In genomic region chr2:26251893-26252292, GRCh38 we compare ENCODE assay signal across 12 cellular contexts. TPM values are rescaled to one million over a fixed set of nuclear protein-coding genes. Genes with fewer than 3 reads are reported as not detected.
DNase-seq lines count a peak whose midpoint lies in the region; ATAC-seq, FAIRE-seq and TF ChIP-seq lines count a peak whose summit lies in the region.
"Had no signal": no experiment of that assay in that cellular context is flagged by ENCODE, and none has a peak within 500 bp of the region (broad histone marks: within the 10 kb centered on the region; RNA-seq: fewer than 3 reads in every experiment).

No MANE protein-coding gene starts in this region.

- TF ChIP-seq POLR2A in H54 (IDR thresholded peaks at IDR 0.05; ENCODE audit: low read depth, low read length), result no peak

- POLR2A ChIA-PET in CD4-positive, alpha-beta T cell (lab: Charles Lee), result interaction anchor here (1.2 kb wide), 1 partner anchor 48 kb away, joined by 4 read pairs; no protein-coding TSS in a partner anchor

- H3K4me3 ChIP-seq in fibroblast of mammary gland (ENCODE audit: control insufficient read depth, low read depth, low read length) (no peak overlapping the region), pancreas (no peak overlapping the region)
- H3K4me3 ChIP-seq: lung had no signal

- peaks cover 20 to 22% (median 22%) of the 10 kb centered on the region in 3 donors for H3K4me1 ChIP-seq in pancreas

- TF ChIP-seq CTCF in fibroblast of mammary gland (conservative IDR thresholded peaks at IDR 0.05; ENCODE audit: control insufficient read depth, insufficient read depth, low read depth, low read length) (no peak), pancreas (IDR thresholded peaks at IDR 0.05) (no peak), chondrocyte (IDR thresholded peaks at IDR 0.05) (no peak)
- TF ChIP-seq CTCF in CD4-positive, alpha-beta T cell (IDR thresholded peaks at IDR 0.05), result no peak

- CTCF ChIA-PET in CD4-positive, alpha-beta T cell (lab: Charles Lee), result interaction anchor here (0.6 kb wide), 1 partner anchor 547 kb away, joined by 4 read pairs; no protein-coding TSS in a partner anchor

- H3K36me3 ChIP-seq in pancreas, result no peaks in the 10 kb centered on the region

- H3K36me3 Mint-ChIP-seq in chondrocyte (ENCODE audit: low read depth), result no peaks in the 10 kb centered on the region
- peaks cover 28% of the 10 kb centered on the region for H3K36me3 Mint-ChIP-seq in CD4-positive, alpha-beta T cell (ENCODE audit: low read depth)

- no peak overlapping the region for H3K27ac ChIP-seq in pancreas
- no peak overlapping the region for H3K27ac ChIP-seq in CD4-positive, alpha-beta T cell (ENCODE audit: low read depth, low read length)

- H3K9me3 ChIP-seq in pancreas, result no peaks in the 10 kb centered on the region
- H3K9me3 ChIP-seq in CD4-positive, alpha-beta T cell (ENCODE audit: control insufficient read depth, low read length), result no peaks in the 10 kb centered on the region

- H3K27ac Mint-ChIP-seq in chondrocyte (ENCODE audit: unreplicated experiment), result no peak overlapping the region
- H3K27ac Mint-ChIP-seq in CD4-positive, alpha-beta T cell, result no peak overlapping the region

- peak; percentile 33 for FAIRE-seq in H54 (lab: Jason Lieb, UNC)
- FAIRE-seq in pancreas (lab: Jason Lieb, UNC), result no peak

- intact Hi-C loops in pancreas (cut with DNase I), result no loop called here
- intact Hi-C loops in CD4-positive, alpha-beta T cell (cut with DNase I, micrococcal nuclease), result no loop called here

- DNase-seq in H54 (ENCODE audit: insufficient read length, low spot score) (no peak), NCI-H446 (lab: John Stamatoyannopoulos, UW) (peak; percentile 70 to 91), fibroblast of mammary gland (ENCODE audit: low read depth) (peak; percentile 28), pancreas (peak in 3 of 6 donors; percentile 24 to 41 (median 34)), iPS-NIHi7 (ENCODE audit: extremely low spot score) (no peak), chondrocyte (ENCODE audit: low spot score) (no peak)
- DNase-seq in CD4-positive, alpha-beta T cell, result no peak
- DNase-seq: amniotic stem cell; CD8-positive, alpha-beta memory T cell; T-helper 17 cell had no signal

- H3K27me3 Mint-ChIP-seq in chondrocyte (ENCODE audit: low read depth), result no peaks in the 10 kb centered on the region
- H3K27me3 Mint-ChIP-seq in CD4-positive, alpha-beta T cell, result no peaks in the 10 kb centered on the region
- H3K27me3 Mint-ChIP-seq: CD8-positive, alpha-beta memory T cell; T-helper 17 cell had no signal

- 16 to 27% methylated on average over 3 of the region's 3 CpGs for WGBS in pancreas, 2 donors

- no peak overlapping the region for H3K4me3 Mint-ChIP-seq in chondrocyte (ENCODE audit: unreplicated experiment)
- H3K4me3 Mint-ChIP-seq in CD4-positive, alpha-beta T cell, result no peak overlapping the region
- H3K4me3 Mint-ChIP-seq: T-helper 17 cell had no signal

- H3K9me3 Mint-ChIP-seq in chondrocyte (ENCODE audit: low read depth), result no peaks in the 10 kb centered on the region
- no peaks in the 10 kb centered on the region for H3K9me3 Mint-ChIP-seq in CD4-positive, alpha-beta T cell
- H3K9me3 Mint-ChIP-seq: CD8-positive, alpha-beta memory T cell had no signal

- ATAC-seq in pancreas (peak; percentile 55 to 81 (median 69)), GM18867 (IDR thresholded peaks at IDR 0.05; ENCODE audit: unreplicated experiment) (no peak)
- ATAC-seq in CD4-positive, alpha-beta T cell (ENCODE audit: poor library complexity), result no peak
- ATAC-seq: T-helper 17 cell had no signal

- no peaks in the 10 kb centered on the region for H3K27me3 ChIP-seq in pancreas
- no peaks in the 10 kb centered on the region for H3K27me3 ChIP-seq in CD4-positive, alpha-beta T cell (ENCODE audit: control insufficient read depth, insufficient read depth, low read length)

- H3K4me1 Mint-ChIP-seq in chondrocyte (ENCODE audit: low read depth), result peaks cover 8% of the 10 kb centered on the region
- H3K4me1 Mint-ChIP-seq in CD4-positive, alpha-beta T cell (ENCODE audit: low read depth), result peaks cover 32% of the 10 kb centered on the region

RNA-seq across cellular contexts. Expression of gene HADHB, which starts 7.2 kb away (rescaled TPM):
- total RNA-seq in pancreas (10 to 100 TPM; 45.8 to 76.8 (median 60.2) TPM), chondrocyte (85.0 to 96.8 TPM (median 89.1 TPM) in 3 replicates)
- 10 to 100 TPM; 36.3 to 75.1 TPM for polyA plus RNA-seq in pancreas
- 10 to 100 TPM; 25.2 to 30.3 TPM for total RNA-seq in CD4-positive, alpha-beta T cell

RNA-seq across cellular contexts. Expression of gene HADHA, which starts 7.5 kb away (rescaled TPM):
- total RNA-seq in pancreas (10 to 100 TPM; 58.7 to 89.6 (median 69.2) TPM), chondrocyte (98.0 to 119 TPM (median 103 TPM) in 3 replicates)
- 10 to 100 TPM; 32.1 to 64.8 TPM for polyA plus RNA-seq in pancreas
- 10 to 100 TPM; 72.4 to 73.7 TPM for total RNA-seq in CD4-positive, alpha-beta T cell

Comparison
In these comparisons a context has a peak if more than half of its experiments do, and no peak if none do; other contexts are left out.
1. DNase-seq: peak in NCI-H446 (2 of 2) and fibroblast of mammary gland (single experiment); none in H54 (single experiment), iPS-NIHi7 (single experiment), chondrocyte (single experiment) and CD4-positive, alpha-beta T cell (0 of 10).
2. ATAC-seq: peak in pancreas (4 of 4); none in GM18867 (single experiment) and CD4-positive, alpha-beta T cell (single experiment).